10 cellular contexts compared by ENCODE assay signal in genomic region chr4:152784490-152785195, GRCh38. TPM values are rescaled to one million over a fixed set of nuclear protein-coding genes. Genes with fewer than 3 reads are reported as not detected.
A peak's percentile ranks its signal among the peaks of the same experiment; 100 is the strongest.
DNase-seq lines count a peak whose midpoint lies in the region; ATAC-seq, FAIRE-seq and TF ChIP-seq lines count a peak whose summit lies in the region.
"Had no signal": no experiment of that assay in that cellular context is flagged by ENCODE, and none has a peak within 500 bp of the region (broad histone marks: within the 10 kb centered on the region; RNA-seq: fewer than 3 reads in every experiment).

No MANE protein-coding gene starts in this region.

- H3K9me2 ChIP-seq in PC-3 (replicated peaks; ENCODE audit: low read length) = no peaks in the 10 kb centered on the region

- H3K36me3 ChIP-seq in PC-3 (ENCODE audit: low read depth, low read length) = no peaks in the 10 kb centered on the region; the same call in 1 of the 2 replicates
- H3K36me3 ChIP-seq: right atrium auricular region had no signal

- intact Hi-C loops in PC-3 (cut with micrococcal nuclease) = no loop called here

- no peaks in the 10 kb centered on the region for H3K27me3 ChIP-seq in PC-3 (ENCODE audit: low read length)
- H3K27me3 ChIP-seq in foreskin keratinocyte = no peaks in the 10 kb centered on the region
- H3K27me3 ChIP-seq: right atrium auricular region had no signal

- CTCF ChIA-PET in PC-3 (lab: Charles Lee) = no interaction called here

- DNase-seq in AG08396 (ENCODE audit: low spot score) (peak; percentile 20), GM20000 (ENCODE audit: low spot score) (no peak), PC-3 (peak; percentile 14), foreskin keratinocyte (peak in 1 of 2 donors; percentile 49), CD1c-positive myeloid dendritic cell (ENCODE audit: extremely low spot score) (no peak), GM12891 (ENCODE audit: insufficient read length, low spot score) (no peak), inferior parietal cortex (ENCODE audit: extremely low spot score) (no peak)
- no peak for DNase-seq in stimulated activated CD8-positive, alpha-beta memory T cell treated with anti-CD3 and anti-CD28 coated beads, Interleukin-4, amount 100 ng/mL, for 48 hours
- DNase-seq: activated CD4-positive, alpha-beta T cell treated with anti-CD3 and anti-CD28 coated beads, Interleukin-2, amount 10 ng/mL, durations not matched to agents 24 days and 14 days had no signal

- no peaks in the 10 kb centered on the region for H3F3A ChIP-seq in PC-3 (ENCODE audit: low read length, unreplicated experiment)

- no peak overlapping the region for H3K4me3 ChIP-seq in PC-3 (ENCODE audit: low read length)
- H3K4me3 ChIP-seq: right atrium auricular region had no signal

- no peak overlapping the region for H3K9ac ChIP-seq in PC-3 (ENCODE audit: low read length)

- no peak overlapping the region for H2AFZ ChIP-seq in PC-3 (ENCODE audit: low read length)

- H4K20me1 ChIP-seq in PC-3 (ENCODE audit: low read length) = peaks cover 20% of the 10 kb centered on the region; the same call in 1 of the 2 replicates

- ATAC-seq in PC-3 = no peak
- ATAC-seq in foreskin keratinocyte = peak; percentile 49

- TF ChIP-seq POLR2A in GM12891 (IDR thresholded peaks at IDR 0.05; ENCODE audit: low read depth, low read length) = no peak

- H3K4me1 ChIP-seq in PC-3 (ENCODE audit: insufficient read depth, low read length) = peaks cover 14% of the 10 kb centered on the region; the same call in 1 of the 2 replicates
- no peaks in the 10 kb centered on the region for H3K4me1 ChIP-seq in foreskin keratinocyte

- no peak overlapping the region for H3K27ac ChIP-seq in PC-3 (ENCODE audit: low read length)
- H3K27ac ChIP-seq in foreskin keratinocyte = no peak overlapping the region
- H3K27ac ChIP-seq: right atrium auricular region had no signal

- H3K4me2 ChIP-seq in PC-3 (ENCODE audit: low read length) = no peak overlapping the region

- peaks cover 94% of the 10 kb centered on the region for H3K79me2 ChIP-seq in PC-3 (ENCODE audit: low read length)

- no peaks in the 10 kb centered on the region for H3K9me3 ChIP-seq in PC-3 (ENCODE audit: low read length)
- H3K9me3 ChIP-seq: right atrium auricular region had no signal

- TF ChIP-seq CTCF in GM20000 (IDR thresholded peaks at IDR 0.05; ENCODE audit: extremely low read depth, missing control alignments) = peak; percentile 16
- TF ChIP-seq CTCF in PC-3 (conservative IDR thresholded peaks at IDR 0.05; ENCODE audit: low read depth, low read length) = peak; percentile 36; the same call in 1 of the 2 replicates
- TF ChIP-seq CTCF in foreskin keratinocyte (conservative IDR thresholded peaks at IDR 0.05) = peak; percentile 52

- POLR2A ChIA-PET in PC-3 (lab: Charles Lee; ENCODE audit: unreplicated experiment) = no interaction called here

- FAIRE-seq in GM12891 (lab: Jason Lieb, UNC) = no peak

- BruUV-seq in PC-3 (replicated peaks; lab: Mats Ljungman, UMichigan) = no TSS peak

TF ChIP-seq in GM12891, 5 proteins besides CTCF, POLR2A, EP300 and RAD21:
- TF ChIP-seq PAX5 (IDR thresholded peaks at IDR 0.05; ENCODE audit: insufficient read depth, low read length, severe bottlenecking) (no peak), POU2F2 (IDR thresholded peaks at IDR 0.05; ENCODE audit: low read depth, low read length) (no peak), TAF1 (IDR thresholded peaks at IDR 0.05; ENCODE audit: low read depth, low read length) (no peak), POLR2AphosphoS5 (IDR thresholded peaks at IDR 0.05; ENCODE audit: low read depth, low read length) (no peak), SPI1 (IDR thresholded peaks at IDR 0.05; ENCODE audit: low read depth, low read length) (no peak)
TF ChIP-seq in GM12891: peak in this region for 0.

RNA-seq across cellular contexts. Expression of gene ARFIP1, which starts 4.9 kb away (rescaled TPM):
- total RNA-seq in PC-3 (2014; rRNA removed) = 23.5 and 28.1 TPM in 2 replicates
- 28.7 and 32.9 TPM in 2 replicates for total RNA-seq in foreskin keratinocyte
- 14.3 and 16.4 TPM in 2 replicates for polyA plus RNA-seq in foreskin keratinocyte
- 8.5 TPM for polyA plus RNA-seq in GM12891 (2012; ENCODE audit: low read depth, missing spikeins)

RNA-seq across cellular contexts. Expression of gene TIGD4, which starts 5.1 kb away (rescaled TPM):
- total RNA-seq in PC-3 (2014; rRNA removed) (0.07 TPM in 1 of 2 replicates, not detected in the other), foreskin keratinocyte (0.03 and 0.18 TPM in 2 replicates)
- 0.02 and 0.07 TPM in 2 replicates for polyA plus RNA-seq in foreskin keratinocyte
- polyA plus RNA-seq in GM12891 (2012; ENCODE audit: low read depth, missing spikeins) = 0.22 TPM

Comparison
In these comparisons a context has a peak if more than half of its experiments do, and no peak if none do; other contexts are left out.
1. DNase-seq: peak in AG08396 (single experiment) and PC-3 (single experiment); none in GM20000 (single experiment), CD1c-positive myeloid dendritic cell (single experiment), stimulated activated CD8-positive, alpha-beta memory T cell treated with anti-CD3 and anti-CD28 coated beads, Interleukin-4, amount 100 ng/mL, for 48 hours (single experiment), GM12891 (single experiment) and inferior parietal cortex (single experiment).
2. Peak in every context shown above with its lines, with median percentiles within 50 percentile points of each other: CTCF ChIP-seq.